Comparison of ENCODE assay signal across 30 cellular contexts in genomic region chr1:62903522-62903921, GRCh38.
"Had no signal": no experiment of that assay in that cellular context is flagged by ENCODE, and none has a peak within 500 bp of the region (broad histone marks: within the 10 kb centered on the region; RNA-seq: fewer than 3 reads in every experiment).

No MANE protein-coding gene starts in this region.

- H3K9me3 ChIP-seq: body of pancreas, colonic mucosa had no signal

- H3K27ac ChIP-seq: body of pancreas, cardiac muscle cell, colonic mucosa, epithelial cell of prostate had no signal

- H3K9me3 Mint-ChIP-seq: activated CD4-positive, alpha-beta memory T cell treated with anti-CD3 and anti-CD28 coated beads, Interleukin-2, amount 10 ng/mL, durations not matched to agents 7 days and 5 days; activated CD4-positive, alpha-beta T cell treated with anti-CD3 and anti-CD28 coated beads, Interleukin-2, amount 10 ng/mL, durations not matched to agents 7 days and 5 days; activated T-cell treated with anti-CD3 and anti-CD28 coated beads, Interleukin-2, amount 50 U/mL, for 24 hours; activated T-helper 17 cell treated with anti-CD3 and anti-CD28 coated beads, Interleukin-2, amount 50 U/mL, for 72 hours; WTC11 had no signal

- H3K4me3 Mint-ChIP-seq: activated CD4-positive, alpha-beta memory T cell treated with anti-CD3 and anti-CD28 coated beads, Interleukin-2, amount 10 ng/mL, durations not matched to agents 7 days and 5 days; activated CD4-positive, alpha-beta T cell treated with anti-CD3 and anti-CD28 coated beads, Interleukin-2, amount 10 ng/mL, durations not matched to agents 7 days and 5 days; activated naive CD8-positive, alpha-beta T cell; activated T-cell treated with anti-CD3 and anti-CD28 coated beads, Interleukin-2, amount 50 U/mL, for 24 hours; activated T-helper 17 cell treated with anti-CD3 and anti-CD28 coated beads, Interleukin-2, amount 50 U/mL, for 72 hours; WTC11 had no signal

- FAIRE-seq: endometrium, endothelial cell of umbilical vein, frontal cortex had no signal

- H3K4me3 ChIP-seq: body of pancreas, cardiac muscle cell, colonic mucosa had no signal

- H3K27me3 ChIP-seq: body of pancreas, cardiac muscle cell, colonic mucosa had no signal

- H3K36me3 Mint-ChIP-seq: activated naive CD8-positive, alpha-beta T cell; WTC11 had no signal

- H3K4me1 ChIP-seq: body of pancreas, colonic mucosa had no signal

- DNase-seq: activated CD4-positive, alpha-beta memory T cell treated with anti-CD3 and anti-CD28 coated beads, Interleukin-2, amount 10 ng/mL, durations not matched to agents 7 days and 5 days; activated CD4-positive, alpha-beta T cell treated with anti-CD3 and anti-CD28 coated beads for 1 hour; activated CD4-positive, alpha-beta T cell treated with anti-CD3 and anti-CD28 coated beads for 4 hours; activated CD4-positive, alpha-beta T cell treated with anti-CD3 and anti-CD28 coated beads, Interleukin-2, amount 10 ng/mL, durations not matched to agents 7 days and 5 days; activated CD4-positive, alpha-beta T cell treated with anti-CD3 and anti-CD28 coated beads, Interleukin-2, amount 50 U/mL, for 4 hours; activated CD8-positive, alpha-beta memory T cell treated with anti-CD3 and anti-CD28 coated beads, Interleukin-2, amount 50 U/mL, for 48 hours; activated effector memory CD4-positive, alpha-beta T cell treated with Interleukin-2 at 50 U/mL for 16 hours; activated gamma-delta T cell treated with Interleukin-2 at 50 U/mL for 16 hours; activated naive CD4-positive, alpha-beta T cell treated with anti-CD3 and anti-CD28 coated beads, Interleukin-2, amount 50 U/mL, for 16 hours; activated naive CD4-positive, alpha-beta T cell treated with Interleukin-2 at 50 U/mL for 16 hours; activated T-cell treated with anti-CD3 and anti-CD28 coated beads for 4 hours; activated T-cell treated with anti-CD3 and anti-CD28 coated beads, Interleukin-2, amount 50 U/mL, for 24 hours; amygdala; aorta; body of pancreas; central memory CD4-positive, alpha-beta T cell; cerebellar nuclear complex; colonic mucosa; effector CD8-positive, alpha-beta T cell; foreskin fibroblast; head of caudate nucleus; T-helper 2 cell had no signal

- H3K27me3 Mint-ChIP-seq: activated CD4-positive, alpha-beta memory T cell treated with anti-CD3 and anti-CD28 coated beads, Interleukin-2, amount 10 ng/mL, durations not matched to agents 7 days and 5 days; activated naive CD8-positive, alpha-beta T cell; activated T-cell treated with anti-CD3 and anti-CD28 coated beads, Interleukin-2, amount 50 U/mL, for 24 hours; activated T-helper 17 cell treated with anti-CD3 and anti-CD28 coated beads, Interleukin-2, amount 50 U/mL, for 72 hours had no signal

- H3K36me3 ChIP-seq: cardiac muscle cell, colonic mucosa had no signal

- H3K27ac Mint-ChIP-seq: activated CD4-positive, alpha-beta memory T cell treated with anti-CD3 and anti-CD28 coated beads, Interleukin-2, amount 10 ng/mL, durations not matched to agents 7 days and 5 days; activated CD4-positive, alpha-beta T cell treated with anti-CD3 and anti-CD28 coated beads, Interleukin-2, amount 10 ng/mL, durations not matched to agents 7 days and 5 days; activated naive CD8-positive, alpha-beta T cell; activated T-cell treated with anti-CD3 and anti-CD28 coated beads, Interleukin-2, amount 50 U/mL, for 24 hours; activated T-helper 17 cell treated with anti-CD3 and anti-CD28 coated beads, Interleukin-2, amount 50 U/mL, for 72 hours; WTC11 had no signal

- ATAC-seq: activated T-helper 17 cell treated with anti-CD3 and anti-CD28 coated beads, Interleukin-2, amount 50 U/mL, for 72 hours; body of pancreas; WTC11 had no signal
